ENCODE assay signal across 18 cellular contexts in the genomic region with DNA sequence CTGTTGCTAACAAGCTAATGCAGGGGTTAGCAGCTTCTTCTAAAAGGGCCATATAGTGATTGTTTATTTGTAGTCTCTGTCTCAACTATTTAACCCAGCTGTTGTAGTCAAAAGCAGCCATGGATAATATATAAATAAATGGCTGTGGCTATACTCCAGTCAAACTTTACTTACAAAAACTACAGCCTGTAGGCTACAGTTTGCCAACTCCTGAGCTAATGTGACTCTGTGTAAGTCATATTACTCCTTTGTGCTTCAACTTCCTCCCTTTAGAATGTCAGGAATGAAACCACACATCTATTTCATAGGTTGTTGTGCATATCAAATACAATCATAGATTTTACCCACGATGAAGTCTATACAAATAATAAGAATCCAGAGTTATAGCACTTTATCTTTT. TPM values are rescaled to one million over a fixed set of nuclear protein-coding genes. Genes with fewer than 3 reads are reported as not detected.
DNase-seq lines count a peak whose midpoint lies in the region; ATAC-seq and TF ChIP-seq lines count a peak whose summit lies in the region.
"Had no signal": no experiment of that assay in that cellular context is flagged by ENCODE, and none has a peak within 500 bp of the region (broad histone marks: within the 10 kb centered on the region; RNA-seq: fewer than 3 reads in every experiment).

No MANE protein-coding gene starts in this region.

- H3K9ac ChIP-seq in rectal smooth muscle tissue (ENCODE audit: low read length) (no peak overlapping the region), subcutaneous abdominal adipose tissue (ENCODE audit: low read length in 5 of 5) (peak overlapping the region in 1 of 5 donors; percentile 7)

- no peaks in the 10 kb centered on the region for H3K9me3 ChIP-seq in T-helper 17 cell (ENCODE audit: control insufficient read depth, low read length, poor library complexity, severe bottlenecking)
- no peaks in the 10 kb centered on the region for H3K9me3 ChIP-seq in esophagus squamous epithelium
- H3K9me3 ChIP-seq in subcutaneous abdominal adipose tissue (ENCODE audit: control insufficient read depth in 5 of 5, low read length in 5 of 5), result no peaks in the 10 kb centered on the region

- peak overlapping the region in 3 of 4 donors; percentile 39 to 98 (median 79) for H3K27ac ChIP-seq in esophagus squamous epithelium
- peak overlapping the region; percentile 42 for H3K27ac ChIP-seq in rectal smooth muscle tissue (ENCODE audit: low read depth, low read length)
- H3K27ac ChIP-seq in subcutaneous abdominal adipose tissue (ENCODE audit: low read depth, low read length), result peak overlapping the region; percentile 12

- intact Hi-C loops in esophagus squamous epithelium (cut with DNase I), result no loop called here

- in situ Hi-C loops in GM13977 (cut with MboI; ENCODE audit: low pct_unique_long_range_greater_than_20kb, low sequenced_read_pairs, unreplicated experiment), result no loop called here

- H3K36me3 ChIP-seq in esophagus squamous epithelium (peaks cover 4 to 86% (median 49%) of the 10 kb centered on the region in 3 donors), rectal smooth muscle tissue (ENCODE audit: control insufficient read depth, insufficient read depth, low read length) (peaks cover 4% of the 10 kb centered on the region), subcutaneous abdominal adipose tissue (ENCODE audit: control insufficient read depth in 5 of 5, insufficient read depth in 5 of 5, low read length in 5 of 5) (peaks cover 47 to 86% (median 70%) of the 10 kb centered on the region in 5 donors)

- no peak overlapping the region for H3K4me3 Mint-ChIP-seq in T-helper 17 cell
- H3K4me3 Mint-ChIP-seq: B cell; CD4-positive, alpha-beta T cell had no signal

- peaks cover 10% of the 10 kb centered on the region for H3K36me3 Mint-ChIP-seq in T-helper 17 cell (ENCODE audit: low read depth)

- no peak for ATAC-seq in T-helper 17 cell
- no peak for ATAC-seq in HG02798 (IDR thresholded peaks at IDR 0.05; ENCODE audit: poor library complexity, unreplicated experiment)
- ATAC-seq: Panc1 had no signal

- peaks cover 20% of the 10 kb centered on the region for H3K4me1 Mint-ChIP-seq in T-helper 17 cell

- 45 to 57% methylated on average over 1 of the region's 1 CpG for WGBS in esophagus squamous epithelium, 2 donors

- DNase-seq in T-helper 17 cell (no peak), esophagus squamous epithelium (lab: John Stamatoyannopoulos, UW) (no peak), GM13977 (ENCODE audit: low spot score) (no peak), MV-4-11 (lab: John Stamatoyannopoulos, UW) (no peak), germinal center (ENCODE audit: low spot score) (no peak)
- DNase-seq: CD4-positive, alpha-beta T cell; DMS79 treated with DMSO at 0.1 percent for 48 hours; KBM-7; NCI-H1105; NCI-H187; NCI-H446; NCI-H748 treated with DMSO at 0.1 percent for 48 hours; Right ventricle myocardium superior had no signal

- H3K4me1 ChIP-seq in esophagus squamous epithelium, result peaks cover 19 to 77% (median 50%) of the 10 kb centered on the region in 3 donors
- peaks cover 60% of the 10 kb centered on the region for H3K4me1 ChIP-seq in rectal smooth muscle tissue (ENCODE audit: control insufficient read depth, insufficient read depth, low read length)
- H3K4me1 ChIP-seq in subcutaneous abdominal adipose tissue (ENCODE audit: control insufficient read depth in 5 of 5, insufficient read depth in 5 of 5, low read length in 5 of 5), result peaks cover 8 to 53% (median 27%) of the 10 kb centered on the region in 5 donors

- TF ChIP-seq CTCF in esophagus squamous epithelium (IDR thresholded peaks at IDR 0.05) (no peak), GM13977 (IDR thresholded peaks at IDR 0.05; ENCODE audit: extremely low read depth, insufficient read depth, missing control alignments) (no peak)

- no peaks in the 10 kb centered on the region for H3K27me3 ChIP-seq in esophagus squamous epithelium
- H3K27me3 ChIP-seq in rectal smooth muscle tissue (ENCODE audit: control insufficient read depth, insufficient read depth, low read length), result no peaks in the 10 kb centered on the region
- H3K27me3 ChIP-seq in subcutaneous abdominal adipose tissue (ENCODE audit: control insufficient read depth in 5 of 5, insufficient read depth in 4 of 5, low read length in 5 of 5), result no peaks in the 10 kb centered on the region

- peak overlapping the region; percentile 19 for H3K27ac Mint-ChIP-seq in T-helper 17 cell
- H3K27ac Mint-ChIP-seq: B cell; CD4-positive, alpha-beta T cell had no signal

- TF ChIP-seq POLR2A in esophagus squamous epithelium (IDR thresholded peaks at IDR 0.05), result no peak

- H3K27me3 Mint-ChIP-seq in T-helper 17 cell, result no peaks in the 10 kb centered on the region
- H3K27me3 Mint-ChIP-seq: B cell; CD4-positive, alpha-beta T cell had no signal

- no peak overlapping the region for H3K4me3 ChIP-seq in esophagus squamous epithelium
- H3K4me3 ChIP-seq in rectal smooth muscle tissue (ENCODE audit: low read length), result no peak overlapping the region
- no peak overlapping the region for H3K4me3 ChIP-seq in subcutaneous abdominal adipose tissue (ENCODE audit: low read depth in 1 of 5, low read length in 5 of 5)

RNA-seq across cellular contexts. Expression of a gene that starts 21.7 kb away (rescaled TPM):
- total RNA-seq in T-helper 17 cell (100 to 1,000 TPM in 1 of 2 donors, 10 to 100 TPM in 1; 77.9 to 115 TPM), esophagus squamous epithelium (100 to 1,000 TPM in 2 of 4 donors, 10 to 100 TPM in 2; 43.7 to 169 (median 119) TPM)

Comparison
In these comparisons a context has a peak if more than half of its experiments do, and no peak if none do; other contexts are left out.
1. H3K27ac ChIP-seq: peak in every context shown above with its lines; median percentile 79 in esophagus squamous epithelium; 42 in rectal smooth muscle tissue; 12 in subcutaneous abdominal adipose tissue.